In genomic region chr13:98334620-98335205, GRCh38 we compare ENCODE assay signal across 31 cellular contexts.
"Had no signal": no experiment of that assay in that cellular context is flagged by ENCODE, and none has a peak within 500 bp of the region (broad histone marks: within the 10 kb centered on the region; RNA-seq: fewer than 3 reads in every experiment).

No MANE protein-coding gene starts in this region.

- H3K9me3 ChIP-seq: esophagus squamous epithelium, gastroesophageal sphincter, heart right ventricle had no signal

- H3K4me1 Mint-ChIP-seq: activated B cell treated with CpG ODN at 0.5 μM for 24 hours; activated T-helper 17 cell treated with anti-CD3 and anti-CD28 coated beads, Interleukin-2, amount 50 U/mL, for 72 hours; T-helper 17 cell had no signal

- DNase-seq: activated B cell treated with CpG ODN at 0.5 μM for 24 hours; activated CD4-positive, alpha-beta T cell treated with anti-CD3 and anti-CD28 coated beads for 48 hours; activated CD4-positive, alpha-beta T cell treated with anti-CD3 and anti-CD28 coated beads, Interleukin-2, amount 50 U/mL, for 1 hour; activated CD4-positive, alpha-beta T cell treated with anti-CD3 and anti-CD28 coated beads, Interleukin-2, amount 50 U/mL, for 48 hours; activated CD8-positive, alpha-beta memory T cell treated with anti-CD3 and anti-CD28 coated beads for 24 hours; activated CD8-positive, alpha-beta T cell treated with anti-CD3 and anti-CD28 coated beads for 36 hours; activated effector memory CD4-positive, alpha-beta T cell treated with Interleukin-2 at 50 U/mL for 16 hours; activated gamma-delta T cell treated with Interleukin-2 at 50 U/mL for 16 hours; activated naive CD4-positive, alpha-beta T cell treated with anti-CD3 and anti-CD28 coated beads, Interleukin-2, amount 50 U/mL, for 16 hours; activated naive CD4-positive, alpha-beta T cell treated with Interleukin-2 at 50 U/mL for 16 hours; activated T-cell treated with anti-CD3 and anti-CD28 coated beads, Interleukin-2, amount 50 U/mL, for 4 hours; amniotic stem cell; anterior cingulate cortex; brain microvascular endothelial cell; caudate nucleus; cortex of kidney; dermis blood vessel endothelial cell; effector CD4-positive, alpha-beta T cell; effector memory CD8-positive, alpha-beta T cell; esophagus squamous epithelium; foreskin melanocyte; heart right ventricle; T-helper 17 cell; T1000; WERI-Rb-1 had no signal

- H3K27ac Mint-ChIP-seq: activated B cell treated with CpG ODN at 0.5 μM for 24 hours; activated CD8-positive, alpha-beta T cell treated with anti-CD3 and anti-CD28 coated beads for 36 hours; activated naive CD8-positive, alpha-beta T cell; activated T-helper 17 cell treated with anti-CD3 and anti-CD28 coated beads, Interleukin-2, amount 50 U/mL, for 72 hours; effector memory CD8-positive, alpha-beta T cell; T-helper 17 cell; T-helper 2 cell treated with Interferon-gamma antibody and Interleukin-4, amounts not matched to agents 5 μg/mL and 100 μg/mL, for 36 hours had no signal

- H3K4me3 Mint-ChIP-seq: activated B cell treated with CpG ODN at 0.5 μM for 24 hours; activated CD8-positive, alpha-beta T cell treated with anti-CD3 and anti-CD28 coated beads for 36 hours; activated naive CD8-positive, alpha-beta T cell; activated T-cell treated with anti-CD3 and anti-CD28 coated beads, Interleukin-2, amount 50 U/mL, for 4 hours; activated T-helper 17 cell treated with anti-CD3 and anti-CD28 coated beads, Interleukin-2, amount 50 U/mL, for 72 hours; effector memory CD8-positive, alpha-beta T cell; T-helper 17 cell; T-helper 2 cell treated with Interferon-gamma antibody and Interleukin-4, amounts not matched to agents 5 μg/mL and 100 μg/mL, for 36 hours had no signal

- H3K4me1 ChIP-seq: esophagus squamous epithelium, gastroesophageal sphincter had no signal

- H3K9me3 Mint-ChIP-seq: activated T-helper 17 cell treated with anti-CD3 and anti-CD28 coated beads, Interleukin-2, amount 50 U/mL, for 72 hours; effector memory CD8-positive, alpha-beta T cell; T-helper 2 cell treated with Interferon-gamma antibody and Interleukin-4, amounts not matched to agents 5 μg/mL and 100 μg/mL, for 36 hours had no signal

- H3K27me3 ChIP-seq: brain microvascular endothelial cell, esophagus squamous epithelium, gastroesophageal sphincter, heart right ventricle had no signal

- H3K27ac ChIP-seq: brain microvascular endothelial cell, epithelial cell of prostate, esophagus squamous epithelium, gastroesophageal sphincter, heart right ventricle, WERI-Rb-1 had no signal

- H3K36me3 Mint-ChIP-seq: activated naive CD8-positive, alpha-beta T cell had no signal

- ATAC-seq: activated CD4-positive, CD25-positive, alpha-beta regulatory T cell treated with anti-CD3 and anti-CD28 coated beads, Interleukin-2, amount 50 U/mL, for 24 hours; activated CD8-positive, alpha-beta T cell treated with anti-CD3 and anti-CD28 coated beads for 36 hours; activated T-cell treated with anti-CD3 and anti-CD28 coated beads, Interleukin-2, amount 50 U/mL, for 4 hours; activated T-helper 17 cell treated with anti-CD3 and anti-CD28 coated beads, Interleukin-2, amount 50 U/mL, for 72 hours; effector memory CD8-positive, alpha-beta T cell; gastroesophageal sphincter; heart right ventricle; T-helper 17 cell had no signal

- H3K36me3 ChIP-seq: brain microvascular endothelial cell, esophagus squamous epithelium, gastroesophageal sphincter, heart right ventricle had no signal

- H3K4me3 ChIP-seq: esophagus squamous epithelium, gastroesophageal sphincter, heart right ventricle had no signal
